ENCODE assay signal across 17 cellular contexts in genomic region chr14:51592836-51593235, GRCh38.
"Had no signal": no experiment of that assay in that cellular context is flagged by ENCODE, and none has a peak within 500 bp of the region (broad histone marks: within the 10 kb centered on the region; RNA-seq: fewer than 3 reads in every experiment).

No MANE protein-coding gene starts in this region.

- H3K4me1 ChIP-seq: esophagus squamous epithelium, heart right ventricle, psoas muscle, testis had no signal

- H3K9me3 ChIP-seq: esophagus squamous epithelium, heart right ventricle, mucosa of descending colon, psoas muscle, testis had no signal

- H3K27me3 ChIP-seq: esophagus squamous epithelium, testis had no signal

- H3K36me3 ChIP-seq: heart right ventricle, WERI-Rb-1 had no signal

- H3K4me3 ChIP-seq: esophagus squamous epithelium, heart right ventricle, mucosa of descending colon, psoas muscle, skin epidermis, testis had no signal

- DNase-seq: activated CD8-positive, alpha-beta memory T cell treated with anti-CD3 and anti-CD28 coated beads, Interleukin-2, amount 50 U/mL, for 4 hours; activated effector memory CD4-positive, alpha-beta T cell treated with Interleukin-2 at 50 U/mL for 16 hours; activated naive CD4-positive, alpha-beta T cell treated with anti-CD3 and anti-CD28 coated beads, Interleukin-2, amount 10 ng/mL, durations not matched to agents 7 days and 5 days; activated T-cell treated with anti-CD3 and anti-CD28 coated beads, Interleukin-2, amount 50 U/mL, for 4 hours; effector CD8-positive, alpha-beta T cell; esophagus squamous epithelium; heart right ventricle; mucosa of descending colon; naive B cell; psoas muscle; right cardiac atrium; testis; WERI-Rb-1 had no signal

- H3K27ac ChIP-seq: esophagus squamous epithelium, heart right ventricle, psoas muscle, skin epidermis, testis, WERI-Rb-1 had no signal

- H3K9me3 Mint-ChIP-seq: activated naive CD4-positive, alpha-beta T cell treated with anti-CD3 and anti-CD28 coated beads, Interleukin-2, amount 10 ng/mL, durations not matched to agents 7 days and 5 days; activated T-cell treated with anti-CD3 and anti-CD28 coated beads, Interleukin-2, amount 50 U/mL, for 4 hours; dendritic cell treated with granulocyte-macrophage colony-stimulating factor and Interleukin-4, amounts not matched to agents 40 ng/mL and 50 ng/mL, for 4 days; naive B cell; neural crest cell; type B pancreatic cell had no signal

- H3K36me3 Mint-ChIP-seq: activated naive CD4-positive, alpha-beta T cell treated with anti-CD3 and anti-CD28 coated beads, Interleukin-2, amount 10 ng/mL, durations not matched to agents 7 days and 5 days; naive B cell; type B pancreatic cell had no signal

- H3K27ac Mint-ChIP-seq: activated naive CD4-positive, alpha-beta T cell treated with anti-CD3 and anti-CD28 coated beads, Interleukin-2, amount 10 ng/mL, durations not matched to agents 7 days and 5 days; dendritic cell treated with granulocyte-macrophage colony-stimulating factor and Interleukin-4, amounts not matched to agents 40 ng/mL and 50 ng/mL, for 4 days; naive B cell; type B pancreatic cell had no signal

- H3K4me1 Mint-ChIP-seq: naive B cell had no signal

- H3K27me3 Mint-ChIP-seq: type B pancreatic cell had no signal

- ATAC-seq: activated T-cell treated with anti-CD3 and anti-CD28 coated beads, Interleukin-2, amount 50 U/mL, for 4 hours; heart right ventricle; mucosa of descending colon; psoas muscle; right cardiac atrium had no signal

- H3K4me3 Mint-ChIP-seq: activated naive CD4-positive, alpha-beta T cell treated with anti-CD3 and anti-CD28 coated beads, Interleukin-2, amount 10 ng/mL, durations not matched to agents 7 days and 5 days; activated T-cell treated with anti-CD3 and anti-CD28 coated beads, Interleukin-2, amount 50 U/mL, for 4 hours; dendritic cell treated with granulocyte-macrophage colony-stimulating factor and Interleukin-4, amounts not matched to agents 40 ng/mL and 50 ng/mL, for 4 days; naive B cell; neural crest cell; type B pancreatic cell had no signal
